Comparison of ENCODE assay signal across 1 cellular context in genomic region chr16:8675183-8676159, GRCh38.
A peak's percentile ranks its signal among the peaks of the same experiment; 100 is the strongest.
TF ChIP-seq lines count a peak whose summit lies in the region.

No MANE protein-coding gene starts in this region.

TF ChIP-seq in HepG2, 621 proteins besides CTCF, POLR2A, EP300 and RAD21 (continues in another document):
- TF ChIP-seq RARA (CRISPR knock-in tag; IDR thresholded peaks at IDR 0.05), result peak; percentile 74
- no peak for TF ChIP-seq SIN3B (IDR thresholded peaks at IDR 0.05; ENCODE audit: low read length)
- no peak for TF ChIP-seq FOXP1 (IDR thresholded peaks at IDR 0.05)
- TF ChIP-seq FOXP1 (CRISPR knock-in tag; IDR thresholded peaks at IDR 0.05), result peak; percentile 41; the same call in 1 of the 2 replicates
- TF ChIP-seq ZBTB20 (CRISPR knock-in tag; IDR thresholded peaks at IDR 0.05; ENCODE audit: borderline replicate concordance, low read depth), result peak; percentile 19; the same call in 1 of the 2 replicates
- 0 out of 2 replicates have a peak, but pooled peaks have one; percentile 44 for TF ChIP-seq TBX2 (CRISPR knock-in tag; IDR thresholded peaks at IDR 0.05; ENCODE audit: borderline replicate concordance)
- TF ChIP-seq ZNF430 (CRISPR knock-in tag; IDR thresholded peaks at IDR 0.05), result 0 out of 2 replicates have a peak, but pooled peaks have one; percentile 53
- no peak for TF ChIP-seq ZNF276 (CRISPR knock-in tag; IDR thresholded peaks at IDR 0.05; ENCODE audit: low read depth)
- peak; percentile 73 for TF ChIP-seq U2AF1 (optimal IDR thresholded peaks at IDR 0.05; ENCODE audit: low read depth, low read length)
- peak; percentile 72 for TF ChIP-seq CCAR2 (optimal IDR thresholded peaks at IDR 0.05; ENCODE audit: low read depth, low read length)
- TF ChIP-seq ZNF768 (CRISPR knock-in tag; IDR thresholded peaks at IDR 0.05), result peak; percentile 55; the same call in 1 of the 2 replicates
- peak; percentile 43; the same call in 1 of the 2 replicates for TF ChIP-seq ZMYM3 (CRISPR knock-in tag; IDR thresholded peaks at IDR 0.05)
- TF ChIP-seq HDAC1 (CRISPR knock-in tag; IDR thresholded peaks at IDR 0.05), result peak; percentile 63
- TF ChIP-seq ZNF770 (CRISPR knock-in tag; IDR thresholded peaks at IDR 0.05), result peak; percentile 81
- TF ChIP-seq FOXP4 (CRISPR knock-in tag; IDR thresholded peaks at IDR 0.05), result peak; percentile 67
- TF ChIP-seq PHF8 (CRISPR knock-in tag; IDR thresholded peaks at IDR 0.05), result no peak
- TF ChIP-seq ZNF232 (CRISPR knock-in tag; IDR thresholded peaks at IDR 0.05; ENCODE audit: borderline replicate concordance), result 0 out of 2 replicates have a peak, but pooled peaks have one; percentile 28
- no peak; the same call in 1 of the 2 replicates for TF ChIP-seq ZNF292 (CRISPR knock-in tag; IDR thresholded peaks at IDR 0.05; ENCODE audit: borderline replicate concordance, low read depth)
- TF ChIP-seq HOMEZ (CRISPR knock-in tag; IDR thresholded peaks at IDR 0.05; ENCODE audit: low read depth), result peak; percentile 31; the same call in 1 of the 2 replicates
- TF ChIP-seq SMARCE1 (IDR thresholded peaks at IDR 0.05; ENCODE audit: borderline replicate concordance), result no peak
- TF ChIP-seq ZNF816 (CRISPR knock-in tag; IDR thresholded peaks at IDR 0.05; ENCODE audit: borderline replicate concordance), result 0 out of 2 replicates have a peak, but pooled peaks have one; percentile 56
- TF ChIP-seq ZNF614 (CRISPR knock-in tag; IDR thresholded peaks at IDR 0.05; ENCODE audit: borderline replicate concordance), result peak; percentile 47; the same call in 1 of the 2 replicates
- peak; percentile 37 for TF ChIP-seq YY1 (IDR thresholded peaks at IDR 0.05; ENCODE audit: insufficient read depth, insufficient replicate concordance, low read depth, low read length)
- TF ChIP-seq ZNF331 (CRISPR knock-in tag; IDR thresholded peaks at IDR 0.05), result peak; percentile 24; the same call in 1 of the 2 replicates
- TF ChIP-seq PRDM10 (CRISPR knock-in tag; IDR thresholded peaks at IDR 0.05; ENCODE audit: low read depth), result peak; percentile 89
- no peak for TF ChIP-seq DMTF1 (CRISPR knock-in tag; IDR thresholded peaks at IDR 0.05)
- TF ChIP-seq CEBPZ (IDR thresholded peaks at IDR 0.05; ENCODE audit: low read length), result no peak
- TF ChIP-seq HMGXB3 (CRISPR knock-in tag; IDR thresholded peaks at IDR 0.05; ENCODE audit: borderline replicate concordance), result no peak
